1 cellular context compared by ENCODE assay signal in genomic region chr12:110647669-110648068, GRCh38.
TF ChIP-seq lines count a peak whose summit lies in the region.

No MANE protein-coding gene starts in this region.

TF ChIP-seq in GM12878, 131 proteins besides CTCF, POLR2A, EP300 and RAD21:
- TF ChIP-seq EGR1 (IDR thresholded peaks at IDR 0.05; ENCODE audit: borderline replicate concordance in 1 of 2, low read depth in 2 of 2, low read length in 2 of 2) = no peak
- peak; percentile 67 for TF ChIP-seq IKZF1 (conservative IDR thresholded peaks at IDR 0.05)
- TF ChIP-seq MLLT1 (IDR thresholded peaks at IDR 0.05) = no peak
- 0 out of 2 replicates have a peak, but pooled peaks have one; percentile 36 for TF ChIP-seq TCF3 (IDR thresholded peaks at IDR 0.05; ENCODE audit: borderline replicate concordance, insufficient read depth, low read depth, low read length)
- TF ChIP-seq RAD51 (IDR thresholded peaks at IDR 0.05) = no peak
- TF ChIP-seq GATAD2B (conservative IDR thresholded peaks at IDR 0.05; ENCODE audit: low read depth) = 0 out of 2 replicates have a peak, but pooled peaks have one; percentile 27
- TF ChIP-seq ZNF687 (IDR thresholded peaks at IDR 0.05) = 0 out of 2 replicates have a peak, but pooled peaks have one; percentile 17
- peak; percentile 42; the same call in 1 of the 2 replicates for TF ChIP-seq CREM (IDR thresholded peaks at IDR 0.05; ENCODE audit: low read depth)
- no peak for TF ChIP-seq TCF7 (IDR thresholded peaks at IDR 0.05; ENCODE audit: borderline replicate concordance)
- TF ChIP-seq FOXM1 (IDR thresholded peaks at IDR 0.05; ENCODE audit: low read depth, low read length) = peak; percentile 48; the same call in 1 of the 2 replicates
- TF ChIP-seq SREBF2 (IDR thresholded peaks at IDR 0.05; ENCODE audit: low read length) = no peak
- TF ChIP-seq MTA2 (IDR thresholded peaks at IDR 0.05; ENCODE audit: low read depth) = peak; percentile 20; the same call in 1 of the 2 replicates
- peak; percentile 26; the same call in 1 of the 2 replicates for TF ChIP-seq ZBED1 (IDR thresholded peaks at IDR 0.05; ENCODE audit: borderline replicate concordance)
- TF ChIP-seq SMARCA5 (IDR thresholded peaks at IDR 0.05) = no peak
- no peak for TF ChIP-seq ATF3 (IDR thresholded peaks at IDR 0.05; ENCODE audit: borderline replicate concordance, extremely low read depth, low read depth, low read length)
- TF ChIP-seq BHLHE40 (IDR thresholded peaks at IDR 0.05; ENCODE audit: borderline replicate concordance in 1 of 2, low read depth in 2 of 2, low read length in 1 of 2) = peak; percentile 52 to 72; a peak in 3 of 4 replicates
- TF ChIP-seq TCF12 (IDR thresholded peaks at IDR 0.05; ENCODE audit: low read depth, low read length) = peak; percentile 52; the same call in 1 of the 2 replicates
- TF ChIP-seq IKZF2 (IDR thresholded peaks at IDR 0.05) = peak; percentile 35; a peak in 2 of 4 replicates
- peak; percentile 85 for TF ChIP-seq RUNX3 (IDR thresholded peaks at IDR 0.05; ENCODE audit: low read length)
- no peak for TF ChIP-seq BACH1 (IDR thresholded peaks at IDR 0.05; ENCODE audit: borderline replicate concordance)
- peak; percentile 66 for TF ChIP-seq EED (IDR thresholded peaks at IDR 0.05; ENCODE audit: low read depth)
- 0 out of 2 replicates have a peak, but pooled peaks have one; percentile 18 for TF ChIP-seq NBN (IDR thresholded peaks at IDR 0.05)
- TF ChIP-seq MTA3 (IDR thresholded peaks at IDR 0.05; ENCODE audit: borderline replicate concordance, low read length) = peak; percentile 89; the same call in 1 of the 2 replicates
- peak; percentile 55; the same call in 1 of the 2 replicates for TF ChIP-seq ATF7 (IDR thresholded peaks at IDR 0.05; ENCODE audit: low read depth)
- TF ChIP-seq MEF2B (IDR thresholded peaks at IDR 0.05; ENCODE audit: partially characterized antibody, poor library complexity, severe bottlenecking) = peak; percentile 83
- 0 out of 2 replicates have a peak, but pooled peaks have one; percentile 32 for TF ChIP-seq NFIC (IDR thresholded peaks at IDR 0.05; ENCODE audit: low read depth, low read length)
- TF ChIP-seq MEF2A (IDR thresholded peaks at IDR 0.05; ENCODE audit: insufficient read depth, low read depth, low read length) = 0 out of 2 replicates have a peak, but pooled peaks have one; percentile 23
- peak; percentile 77 for TF ChIP-seq CREB1 (IDR thresholded peaks at IDR 0.05; ENCODE audit: low read depth)
